ENCODE assay signal across 8 cellular contexts in genomic region chr13:52001120-52001731, GRCh38. TPM values are rescaled to one million over a fixed set of nuclear protein-coding genes. Genes with fewer than 3 reads are reported as not detected.
DNase-seq lines count a peak whose midpoint lies in the region; ATAC-seq and TF ChIP-seq lines count a peak whose summit lies in the region.

No MANE protein-coding gene starts in this region.

- no peak for DNase-seq in activated CD4-positive, CD25-positive, alpha-beta regulatory T cell (lab: John Stamatoyannopoulos, UW)
- DNase-seq in LNCaP clone FGC (ENCODE audit: low read depth) (no peak), SW480 (ENCODE audit: low spot score) (peak; percentile 72), foreskin fibroblast (peak; percentile 12 to 55), renal cortical epithelial cell (ENCODE audit: low read depth) (peak; percentile 61)
- DNase-seq in activated CD8-positive, alpha-beta memory T cell treated with anti-CD3 and anti-CD28 coated beads for 24 hours: no peak

- ATAC-seq in activated CD4-positive, CD25-positive, alpha-beta regulatory T cell treated with anti-CD3 and anti-CD28 coated beads, Interleukin-2, amount 50 U/mL, for 24 hours: peak; percentile 46 to 66
- peak; percentile 79 for ATAC-seq in GM21717 (IDR thresholded peaks at IDR 0.05; ENCODE audit: unreplicated experiment)

- H3K4me3 ChIP-seq in LNCaP clone FGC (ENCODE audit: low read depth, low read length): no peak overlapping the region
- H3K4me3 ChIP-seq in foreskin fibroblast (ENCODE audit: low read depth in 1 of 2, low read length in 2 of 2): no peak overlapping the region

- peak; percentile 34 for TF ChIP-seq CTCF in LNCaP clone FGC (IDR thresholded peaks at IDR 0.05; ENCODE audit: control insufficient read depth, extremely low read depth, insufficient read depth)
- peak; percentile 55 for TF ChIP-seq CTCF in foreskin fibroblast (IDR thresholded peaks at IDR 0.05; ENCODE audit: low read depth, low read length)

RNA-seq across cellular contexts. Expression of gene ATP7B, which starts 10.0 kb away (rescaled TPM):
- 3.5 and 15.9 TPM in 2 replicates for total RNA-seq in renal cortical epithelial cell

RNA-seq across cellular contexts. Expression of gene ALG11, which starts 11.0 kb away (rescaled TPM):
- total RNA-seq in renal cortical epithelial cell: 23.8 and 41.3 TPM in 2 replicates

RNA-seq across cellular contexts. Expression of gene UTP14C, which starts 23.3 kb away (rescaled TPM):
- 12.7 and 35.0 TPM in 2 replicates for total RNA-seq in renal cortical epithelial cell

Comparison
In these comparisons a context has a peak if more than half of its experiments do, and no peak if none do; other contexts are left out.
1. DNase-seq: peak in SW480 (single experiment), foreskin fibroblast (2 of 2) and renal cortical epithelial cell (single experiment); none in activated CD4-positive, CD25-positive, alpha-beta regulatory T cell (0 of 4), LNCaP clone FGC (single experiment) and activated CD8-positive, alpha-beta memory T cell treated with anti-CD3 and anti-CD28 coated beads for 24 hours (single experiment).